9 cellular contexts compared by ENCODE assay signal in genomic region chr3:48466386-48467109, GRCh38. TPM values are rescaled to one million over a fixed set of nuclear protein-coding genes. Genes with fewer than 3 reads are reported as not detected.
DNase-seq lines count a peak whose midpoint lies in the region; ATAC-seq and TF ChIP-seq lines count a peak whose summit lies in the region.
"Had no signal": no experiment of that assay in that cellular context is flagged by ENCODE, and none has a peak within 500 bp of the region (broad histone marks: within the 10 kb centered on the region; RNA-seq: fewer than 3 reads in every experiment).

No MANE protein-coding gene starts in this region.

- no peak overlapping the region for H3K9ac ChIP-seq in neural cell (ENCODE audit: low read length)

- no peak for TF ChIP-seq EP300 in neural cell (conservative IDR thresholded peaks at IDR 0.05; ENCODE audit: poor library complexity, severe bottlenecking)

- H3F3A ChIP-seq in neural cell (ENCODE audit: insufficient read depth, low read length, poor library complexity, severe bottlenecking) = no peaks in the 10 kb centered on the region

- H3K27me3 ChIP-seq in GM06990 (replicated peaks; ENCODE audit: control insufficient read depth, insufficient read depth, low read length) (no peaks in the 10 kb centered on the region), WERI-Rb-1 (ENCODE audit: insufficient read depth, low read depth, severe bottlenecking) (no peaks in the 10 kb centered on the region), neural cell (ENCODE audit: insufficient read depth, low read depth, low read length) (no peaks in the 10 kb centered on the region), HAP-1 (ENCODE audit: low read depth) (no peaks in the 10 kb centered on the region)

- peak; percentile 35 for ATAC-seq in HG02678 (IDR thresholded peaks at IDR 0.05; ENCODE audit: unreplicated experiment)
- ATAC-seq in HG03196 (IDR thresholded peaks at IDR 0.05; ENCODE audit: unreplicated experiment) = no peak

- H3K4me3 ChIP-seq in GM06990 (replicated peaks; ENCODE audit: low read depth, low read length) = peak overlapping the region; percentile 72
- H3K4me3 ChIP-seq in WERI-Rb-1 (ENCODE audit: low read depth, low read length) = peak overlapping the region; percentile 57
- H3K4me3 ChIP-seq in epithelial cell of proximal tubule (ENCODE audit: low read depth, low read length) = peak overlapping the region; percentile 66
- no peak overlapping the region for H3K4me3 ChIP-seq in neural cell (ENCODE audit: low read length)
- no peak overlapping the region for H3K4me3 ChIP-seq in HAP-1
- H3K4me3 ChIP-seq: SK-N-MC had no signal

- no peaks in the 10 kb centered on the region for H3K9me3 ChIP-seq in WERI-Rb-1 (ENCODE audit: severe bottlenecking)
- H3K9me3 ChIP-seq in neural cell (ENCODE audit: low read length) = no peaks in the 10 kb centered on the region
- no peaks in the 10 kb centered on the region for H3K9me3 ChIP-seq in HAP-1

- H3K9me2 ChIP-seq in neural cell (ENCODE audit: insufficient read depth, low read length) = no peaks in the 10 kb centered on the region

- peaks cover 7% of the 10 kb centered on the region for H3K4me1 ChIP-seq in HAP-1

- no peak overlapping the region for H3K4me2 ChIP-seq in neural cell (ENCODE audit: low read length)

- H3K36me3 ChIP-seq in GM06990 (ENCODE audit: control insufficient read depth, insufficient read depth, low read length) (peaks cover 29% of the 10 kb centered on the region), WERI-Rb-1 (peaks cover 20% of the 10 kb centered on the region), neural cell (ENCODE audit: insufficient read depth, low read length) (no peaks in the 10 kb centered on the region), HAP-1 (replicated peaks) (peaks cover 46% of the 10 kb centered on the region)

- TF ChIP-seq CTCF in GM06990 (IDR thresholded peaks at IDR 0.05; ENCODE audit: insufficient read depth, low read length, poor library complexity, severe bottlenecking) (no peak), WERI-Rb-1 (IDR thresholded peaks at IDR 0.05; ENCODE audit: low read depth, low read length) (no peak), epithelial cell of proximal tubule (conservative IDR thresholded peaks at IDR 0.05; ENCODE audit: low read depth, low read length) (no peak), neural cell (IDR thresholded peaks at IDR 0.05; ENCODE audit: poor library complexity, severe bottlenecking) (no peak)

- H3K27ac ChIP-seq in WERI-Rb-1 (peak overlapping the region; percentile 96), neural cell (ENCODE audit: low read length) (peak overlapping the region; percentile 39)
- H3K27ac ChIP-seq: SK-N-MC had no signal

- no peak overlapping the region for H2AFZ ChIP-seq in neural cell (ENCODE audit: low read depth, low read length)

- peak; percentile 60 for DNase-seq in GM06990 (ENCODE audit: extremely low read depth, insufficient read length)
- no peak for DNase-seq in WERI-Rb-1
- no peak for DNase-seq in epithelial cell of proximal tubule (ENCODE audit: low read depth)
- no peak for DNase-seq in KBM-7
- DNase-seq in HAP-1 (ENCODE audit: low spot score in 2 of 2) = no peak

- TF ChIP-seq RAD21 in neural cell (conservative IDR thresholded peaks at IDR 0.05) = no peak

- H4K20me1 ChIP-seq in neural cell (ENCODE audit: insufficient read depth) = no peaks in the 10 kb centered on the region

- H3K79me2 ChIP-seq in neural cell (replicated peaks; ENCODE audit: insufficient read depth, low read length) = peaks cover 2% of the 10 kb centered on the region

- in situ Hi-C loops in KBM-7 (cut with MboI; ENCODE audit: low pct_unique_long_range_greater_than_20kb, low sequenced_read_pairs) (no loop called here), HAP-1 (cut with MboI; ENCODE audit: low sequenced_read_pairs) (no loop called here)

TF ChIP-seq in neural cell, 6 proteins besides CTCF, POLR2A, EP300 and RAD21:
- TF ChIP-seq POLR2AphosphoS5 (IDR thresholded peaks at IDR 0.05) = no peak
- no peak for TF ChIP-seq SMC3 (conservative IDR thresholded peaks at IDR 0.05; ENCODE audit: poor library complexity)
- no peak for TF ChIP-seq MXI1 (conservative IDR thresholded peaks at IDR 0.05; ENCODE audit: poor library complexity, severe bottlenecking)
- no peak for TF ChIP-seq REST (IDR thresholded peaks at IDR 0.05; ENCODE audit: borderline replicate concordance)
- no peak for TF ChIP-seq TAF1 (IDR thresholded peaks at IDR 0.05; ENCODE audit: low read depth)

RNA-seq across cellular contexts. Expression of gene ATRIP, which starts 20.0 kb away (rescaled TPM):
- 5.9 and 9.8 TPM in 2 replicates for total RNA-seq in epithelial cell of proximal tubule
- 10.3 and 11.1 TPM in 2 replicates for polyA plus RNA-seq in neural cell
- 10.2 and 13.1 TPM in 2 replicates for polyA minus RNA-seq in neural cell

RNA-seq across cellular contexts. Expression of gene TMA7, which starts 26.5 kb away (rescaled TPM):
- 573 and 687 TPM in 2 replicates for total RNA-seq in epithelial cell of proximal tubule
- 1,717 and 1,747 TPM in 2 replicates for polyA plus RNA-seq in neural cell
- polyA minus RNA-seq in neural cell = 238 TPM in 2 replicates

RNA-seq across cellular contexts. Expression of gene CCDC51, which starts 26.6 kb away (rescaled TPM):
- 22.0 and 26.9 TPM in 2 replicates for total RNA-seq in epithelial cell of proximal tubule
- polyA plus RNA-seq in neural cell = 27.2 and 29.0 TPM in 2 replicates
- 20.8 and 21.9 TPM in 2 replicates for polyA minus RNA-seq in neural cell

RNA-seq across cellular contexts. Expression of gene PLXNB1, which starts 36.7 kb away (rescaled TPM):
- total RNA-seq in epithelial cell of proximal tubule = 75.7 and 106 TPM in 2 replicates
- polyA plus RNA-seq in neural cell = 134 and 148 TPM in 2 replicates
- 88.2 and 112 TPM in 2 replicates for polyA minus RNA-seq in neural cell

RNA-seq across cellular contexts. Expression of gene SHISA5, which starts 37.4 kb away (rescaled TPM):
- 188 and 209 TPM in 2 replicates for total RNA-seq in epithelial cell of proximal tubule
- 121 and 142 TPM in 2 replicates for polyA plus RNA-seq in neural cell
- polyA minus RNA-seq in neural cell = 83.9 and 85.0 TPM in 2 replicates

Comparison
In these comparisons a context has a peak if more than half of its experiments do, and no peak if none do; other contexts are left out.
1. H3K4me3 ChIP-seq: peak in GM06990 (single experiment), WERI-Rb-1 (single experiment) and epithelial cell of proximal tubule (single experiment); none in neural cell (single experiment) and HAP-1 (single experiment).